26 cellular contexts compared by ENCODE assay signal in genomic region chr6:21676769-21677168, GRCh38.
"Had no signal": no experiment of that assay in that cellular context is flagged by ENCODE, and none has a peak within 500 bp of the region (broad histone marks: within the 10 kb centered on the region; RNA-seq: fewer than 3 reads in every experiment).

No MANE protein-coding gene starts in this region.

- DNase-seq: activated CD4-positive, alpha-beta memory T cell treated with anti-CD3 and anti-CD28 coated beads, Interleukin-2, amount 10 ng/mL, durations not matched to agents 7 days and 5 days; activated CD4-positive, alpha-beta T cell treated with anti-CD3 and anti-CD28 coated beads for 1 hour; activated CD4-positive, alpha-beta T cell treated with anti-CD3 and anti-CD28 coated beads for 4 hours; activated CD4-positive, alpha-beta T cell treated with anti-CD3 and anti-CD28 coated beads, Interleukin-2, amount 10 ng/mL, durations not matched to agents 7 days and 5 days; activated CD4-positive, alpha-beta T cell treated with anti-CD3 and anti-CD28 coated beads, Interleukin-2, amount 50 U/mL, for 4 hours; activated CD8-positive, alpha-beta memory T cell treated with anti-CD3 and anti-CD28 coated beads, Interleukin-2, amount 50 U/mL, for 48 hours; activated effector memory CD4-positive, alpha-beta T cell treated with Interleukin-2 at 50 U/mL for 16 hours; activated gamma-delta T cell treated with Interleukin-2 at 50 U/mL for 16 hours; activated naive CD4-positive, alpha-beta T cell treated with anti-CD3 and anti-CD28 coated beads, Interleukin-2, amount 50 U/mL, for 16 hours; activated naive CD4-positive, alpha-beta T cell treated with Interleukin-2 at 50 U/mL for 16 hours; activated T-cell treated with anti-CD3 and anti-CD28 coated beads for 4 hours; activated T-cell treated with anti-CD3 and anti-CD28 coated beads, Interleukin-2, amount 50 U/mL, for 24 hours; activated T-cell treated with anti-CD3 and anti-CD28 coated beads, Interleukin-2, amount 50 U/mL, for 72 hours; amniotic stem cell; anterior cingulate cortex; brain microvascular endothelial cell; dorsolateral prefrontal cortex; effector memory CD4-positive, alpha-beta T cell; endodermal cell; foreskin fibroblast; T-helper 2 cell had no signal

- H3K36me3 ChIP-seq: brain microvascular endothelial cell had no signal

- H3K27me3 ChIP-seq: brain microvascular endothelial cell, dorsolateral prefrontal cortex had no signal

- FAIRE-seq: astrocyte, bronchial epithelial cell, frontal cortex had no signal

- H3K27ac ChIP-seq: brain microvascular endothelial cell, coronary artery, dorsolateral prefrontal cortex had no signal

- ATAC-seq: activated T-cell treated with anti-CD3 and anti-CD28 coated beads, Interleukin-2, amount 50 U/mL, for 72 hours; esophagus mucosa had no signal

- H3K4me3 ChIP-seq: coronary artery, dorsolateral prefrontal cortex had no signal
